Comparison of ENCODE assay signal across 9 cellular contexts in the genomic region with DNA sequence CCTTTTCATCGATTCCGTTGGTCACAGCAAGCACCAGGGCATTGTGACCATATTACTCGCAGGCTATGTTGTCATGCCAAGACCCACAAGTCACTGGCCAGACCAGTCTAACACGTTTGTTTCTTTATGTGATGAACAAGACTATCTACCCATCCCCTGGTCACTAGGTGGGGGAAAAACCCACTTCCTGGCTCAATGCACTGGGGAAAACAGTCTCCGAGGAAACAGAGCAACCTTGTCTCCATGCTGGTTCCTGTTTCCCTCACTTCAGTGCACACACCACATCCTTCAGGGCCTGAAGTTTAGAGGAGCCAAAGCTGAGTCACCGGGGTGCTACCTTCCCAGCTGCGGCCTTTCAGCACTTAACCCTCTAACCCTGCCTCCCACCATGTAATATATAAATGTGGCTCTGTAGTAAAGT. TPM values are rescaled to one million over a fixed set of nuclear protein-coding genes. Genes with fewer than 3 reads are reported as not detected.
DNase-seq lines count a peak whose midpoint lies in the region; ATAC-seq and TF ChIP-seq lines count a peak whose summit lies in the region.
"Had no signal": no experiment of that assay in that cellular context is flagged by ENCODE, and none has a peak within 500 bp of the region (broad histone marks: within the 10 kb centered on the region; RNA-seq: fewer than 3 reads in every experiment).

No MANE protein-coding gene starts in this region.

- TF ChIP-seq CTCF in Calu3 (IDR thresholded peaks at IDR 0.05; ENCODE audit: unreplicated experiment) (no peak), smooth muscle cell (IDR thresholded peaks at IDR 0.05; ENCODE audit: borderline replicate concordance, insufficient read depth, poor library complexity, severe bottlenecking) (no peak), transverse colon (IDR thresholded peaks at IDR 0.05) (no peak), type B pancreatic cell (conservative IDR thresholded peaks at IDR 0.05) (no peak)

- in situ Hi-C loops in transverse colon (cut with MboI; ENCODE audit: low pct_ligation_motif_present in 1 of 4, low pct_unique_long_range_greater_than_20kb in 1 of 4, low sequenced_read_pairs in 3 of 4), result no loop called here

- BruUV-seq in Calu3 (replicated peaks; lab: Mats Ljungman, UMichigan), result no TSS peak

- H3K4me3 ChIP-seq in smooth muscle cell, result no peak overlapping the region
- no peak overlapping the region for H3K4me3 ChIP-seq in transverse colon

- H3F3A ChIP-seq in smooth muscle cell (ENCODE audit: low read depth), result no peaks in the 10 kb centered on the region

- peak overlapping the region; percentile 17 for H3K4me3 Mint-ChIP-seq in Calu3 (ENCODE audit: low read depth, unreplicated experiment)
- H3K4me3 Mint-ChIP-seq in activated T-helper 17 cell treated with anti-CD3 and anti-CD28 coated beads, Interleukin-2, amount 50 U/mL, for 72 hours, result no peak overlapping the region
- H3K4me3 Mint-ChIP-seq in type B pancreatic cell, result no peak overlapping the region
- H3K4me3 Mint-ChIP-seq: dendritic cell treated with granulocyte-macrophage colony-stimulating factor and Interleukin-4, amounts not matched to agents 40 ng/mL and 50 ng/mL, for 4 days had no signal

- H3K4me1 ChIP-seq in smooth muscle cell (ENCODE audit: low read depth) (no peaks in the 10 kb centered on the region), transverse colon (no peaks in the 10 kb centered on the region)

- H3K27me3 Mint-ChIP-seq in Calu3 (ENCODE audit: unreplicated experiment) (no peaks in the 10 kb centered on the region), type B pancreatic cell (peaks cover 2% of the 10 kb centered on the region)
- H3K27me3 Mint-ChIP-seq in activated T-helper 17 cell treated with anti-CD3 and anti-CD28 coated beads, Interleukin-2, amount 50 U/mL, for 72 hours, result peaks cover 12% of the 10 kb centered on the region
- H3K27me3 Mint-ChIP-seq: dendritic cell treated with granulocyte-macrophage colony-stimulating factor and Interleukin-4, amounts not matched to agents 40 ng/mL and 50 ng/mL, for 4 days had no signal

- H3K36me3 ChIP-seq in smooth muscle cell (ENCODE audit: low read depth) (no peaks in the 10 kb centered on the region), transverse colon (no peaks in the 10 kb centered on the region)

- H3K27ac ChIP-seq in smooth muscle cell (ENCODE audit: low read depth) (peak overlapping the region; percentile 45), transverse colon (no peak overlapping the region)

- H3K4me1 Mint-ChIP-seq in Calu3 (ENCODE audit: low read depth, unreplicated experiment) (peaks cover 20% of the 10 kb centered on the region), type B pancreatic cell (ENCODE audit: unreplicated experiment) (peaks cover 15% of the 10 kb centered on the region)
- no peaks in the 10 kb centered on the region for H3K4me1 Mint-ChIP-seq in activated T-helper 17 cell treated with anti-CD3 and anti-CD28 coated beads, Interleukin-2, amount 50 U/mL, for 72 hours

- H4K20me1 ChIP-seq in smooth muscle cell (ENCODE audit: low read depth), result no peaks in the 10 kb centered on the region

- no peaks in the 10 kb centered on the region for H3K27me3 ChIP-seq in smooth muscle cell (ENCODE audit: low read depth)
- H3K27me3 ChIP-seq in transverse colon, result no peaks in the 10 kb centered on the region

- H3K9me3 ChIP-seq in smooth muscle cell (replicated peaks; ENCODE audit: low read depth), result no peaks in the 10 kb centered on the region
- no peaks in the 10 kb centered on the region for H3K9me3 ChIP-seq in transverse colon

- 37% methylated on average over 7 of the region's 7 CpGs for WGBS in smooth muscle cell (ENCODE audit: low lambda C conversion rate)
- 45 to 48% methylated on average over 6 to 7 of the region's 7 CpGs for WGBS in transverse colon (ENCODE audit: low coverage in 1 of 2), 2 donors

- ATAC-seq in GM19468 (IDR thresholded peaks at IDR 0.05; ENCODE audit: extremely low read depth, unreplicated experiment) (peak; percentile 92), HG03442 (IDR thresholded peaks at IDR 0.05; ENCODE audit: unreplicated experiment) (peak; percentile 98)
- peak; percentile 31 for ATAC-seq in activated T-helper 17 cell treated with anti-CD3 and anti-CD28 coated beads, Interleukin-2, amount 50 U/mL, for 72 hours (replicated peaks)

- peak overlapping the region; percentile 25 for H3K4me2 ChIP-seq in smooth muscle cell

- no peak for TF ChIP-seq POLR2A in transverse colon (IDR thresholded peaks at IDR 0.05)

- H3K36me3 Mint-ChIP-seq in Calu3 (ENCODE audit: insufficient read depth, unreplicated experiment) (peaks cover 5% of the 10 kb centered on the region), type B pancreatic cell (no peaks in the 10 kb centered on the region)
- no peaks in the 10 kb centered on the region for H3K36me3 Mint-ChIP-seq in activated T-helper 17 cell treated with anti-CD3 and anti-CD28 coated beads, Interleukin-2, amount 50 U/mL, for 72 hours (ENCODE audit: low read depth)

- intact Hi-C loops in Calu3 (cut with micrococcal nuclease; ENCODE audit: unreplicated experiment) (loop anchor here (2.0 kb wide), 1 partner anchor 80 kb away; the partner anchor contains the start of genes CRYZ and TYW3), transverse colon (cut with DNase I; ENCODE audit: low total_unique reads) (no loop called here)

- CTCF ChIA-PET in Calu3 (lab: Charles Lee), result interaction anchor here (0.6 to 1.5 kb wide), 4 partner anchors 37 to 184 kb away, joined by 3 to 4 read pairs (median 4); no protein-coding TSS in a partner anchor

- peak overlapping the region; percentile 1 for H3K9ac ChIP-seq in smooth muscle cell (ENCODE audit: low read depth)

- peak; percentile 76 for DNase-seq in Calu3
- DNase-seq in smooth muscle cell (lab: John Stamatoyannopoulos, UW; ENCODE audit: unreplicated experiment), result no peak
- no peak for DNase-seq in activated CD4-positive, alpha-beta T cell treated with anti-CD3 and anti-CD28 coated beads for 4 hours
- no peak for DNase-seq in transverse colon
- no peak for DNase-seq in type B pancreatic cell (ENCODE audit: extremely low spot score, unreplicated experiment)

- H3K9me3 Mint-ChIP-seq in Calu3 (ENCODE audit: low read depth, unreplicated experiment), result no peaks in the 10 kb centered on the region
- no peaks in the 10 kb centered on the region for H3K9me3 Mint-ChIP-seq in activated T-helper 17 cell treated with anti-CD3 and anti-CD28 coated beads, Interleukin-2, amount 50 U/mL, for 72 hours
- no peaks in the 10 kb centered on the region for H3K9me3 Mint-ChIP-seq in type B pancreatic cell
- H3K9me3 Mint-ChIP-seq: dendritic cell treated with granulocyte-macrophage colony-stimulating factor and Interleukin-4, amounts not matched to agents 40 ng/mL and 50 ng/mL, for 4 days had no signal

- H2AFZ ChIP-seq in smooth muscle cell (ENCODE audit: low read depth), result no peak overlapping the region

- no peak for TF ChIP-seq EP300 in transverse colon (IDR thresholded peaks at IDR 0.05; ENCODE audit: low read depth)

- H3K79me2 ChIP-seq in smooth muscle cell (ENCODE audit: low read depth), result no peaks in the 10 kb centered on the region

- H3K27ac Mint-ChIP-seq in Calu3 (ENCODE audit: unreplicated experiment) (peak overlapping the region; percentile 92), type B pancreatic cell (no peak overlapping the region)
- H3K27ac Mint-ChIP-seq in activated T-helper 17 cell treated with anti-CD3 and anti-CD28 coated beads, Interleukin-2, amount 50 U/mL, for 72 hours, result no peak overlapping the region
- H3K27ac Mint-ChIP-seq: dendritic cell treated with granulocyte-macrophage colony-stimulating factor and Interleukin-4, amounts not matched to agents 40 ng/mL and 50 ng/mL, for 4 days had no signal

RNA-seq across cellular contexts. Expression of gene ERICH3, which starts 20.9 kb away (rescaled TPM):
- total RNA-seq in Calu3 (2022) (0.15 and 0.35 TPM in 2 replicates), smooth muscle cell (not detected in 2 replicates), transverse colon (1 to 10 TPM in 1 of 4 donors, under 1 TPM in 1, not detected in 2; under 0.01 to 6.4 TPM), type B pancreatic cell (ENCODE audit: low replicate concordance) (0.24 and 0.29 TPM in 2 replicates)
- total RNA-seq in activated T-helper 17 cell treated with anti-CD3 and anti-CD28 coated beads, Interleukin-2, amount 50 U/mL, for 72 hours, result not detected
- not detected in 2 replicates for polyA plus RNA-seq in smooth muscle cell

Comparison
In these comparisons a context has a peak if more than half of its experiments do, and no peak if none do; other contexts are left out.
1. ATAC-seq: peak in every context shown above with its lines; median percentile 98 in HG03442; 92 in GM19468; 31 in activated T-helper 17 cell treated with anti-CD3 and anti-CD28 coated beads, Interleukin-2, amount 50 U/mL, for 72 hours.